Comparison of ENCODE assay signal across 6 cellular contexts in genomic region chr10:130862626-130863025, GRCh38.
"Had no signal": no experiment of that assay in that cellular context is flagged by ENCODE, and none has a peak within 500 bp of the region (broad histone marks: within the 10 kb centered on the region; RNA-seq: fewer than 3 reads in every experiment).

No MANE protein-coding gene starts in this region.

- H3K4me1 Mint-ChIP-seq: GM23338 had no signal

- H3K27ac Mint-ChIP-seq: GM23338, H9 had no signal

- H3K4me3 Mint-ChIP-seq: GM23338, H9 had no signal

- H3K4me3 ChIP-seq: GM23338, K562 had no signal

- H2AFZ ChIP-seq: GM23338 had no signal

- H3K9me3 Mint-ChIP-seq: H9 had no signal

- ATAC-seq: GM23338, K562 had no signal

- DNase-seq: H9, HCEC 1CT, IMR-90, KG1 had no signal

- H3K4me2 ChIP-seq: GM23338 had no signal
